Comparison of ENCODE assay signal across 8 cellular contexts in the genomic region with DNA sequence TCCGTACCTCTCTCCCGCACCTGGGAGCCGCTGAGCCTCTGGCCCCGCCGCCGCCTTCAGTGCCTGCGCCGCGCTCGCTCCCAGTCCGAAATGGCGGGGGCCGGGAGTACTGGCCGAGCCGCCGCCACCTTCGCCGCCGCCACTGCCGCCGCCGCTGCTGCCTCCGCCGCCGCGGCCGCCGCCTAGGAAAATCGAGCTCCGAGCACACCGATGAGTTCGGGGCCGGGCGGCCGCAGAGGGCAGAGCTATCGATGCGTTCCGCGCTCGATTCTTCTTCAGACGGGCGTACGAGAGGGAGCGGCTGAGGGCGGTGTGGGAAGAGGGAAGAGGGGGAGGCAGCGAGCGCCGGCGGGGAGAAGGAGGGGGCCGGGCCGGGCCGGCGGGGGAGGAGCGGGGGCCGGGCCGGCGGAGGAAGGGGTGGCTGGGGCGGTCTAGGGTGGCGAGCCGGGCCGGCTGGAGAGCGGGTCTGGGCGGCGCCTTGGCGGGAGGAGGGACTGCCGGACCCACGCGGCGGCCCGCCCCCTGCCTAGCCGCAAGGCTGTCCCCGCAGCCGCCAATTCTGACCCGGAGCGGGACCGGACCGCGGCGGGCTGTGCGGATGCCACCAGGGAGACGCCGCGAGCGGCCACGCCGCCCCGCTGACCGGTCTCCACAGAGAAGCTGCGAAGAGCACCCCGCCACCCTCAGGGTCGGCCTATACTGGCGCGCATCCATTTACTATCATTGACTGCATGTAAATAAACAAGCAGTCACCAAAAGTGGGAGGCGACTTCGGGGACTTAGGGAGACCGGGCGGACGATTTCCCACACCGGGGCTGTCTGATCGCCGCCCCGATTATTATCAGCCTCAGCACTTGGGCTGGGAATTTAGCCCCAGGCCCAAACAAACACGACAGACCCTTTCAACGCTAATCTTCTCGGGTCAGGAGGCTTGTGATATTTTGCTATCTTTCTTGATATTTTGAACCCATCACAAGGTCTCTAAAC. TPM values are rescaled to one million over a fixed set of nuclear protein-coding genes. Genes with fewer than 3 reads are reported as not detected.
DNase-seq lines count a peak whose midpoint lies in the region; ATAC-seq, FAIRE-seq and TF ChIP-seq lines count a peak whose summit lies in the region.

KRAS (minus strand) TSS at position 186 of the 987 bp plus-strand sequence.

- H2BK5ac ChIP-seq in H1 (ENCODE audit: low read depth, low read length) (peak within 1 kb of the TSS; percentile 93), mesenchymal stem cell (ENCODE audit: low read depth, low read length, poor library complexity, severe bottlenecking) (no peak within 1 kb of the TSS)

- peak within 1 kb of the TSS; percentile 47 for H2AK5ac ChIP-seq in H1 (ENCODE audit: low read depth, low read length)
- no peak within 1 kb of the TSS for H2AK5ac ChIP-seq in mesenchymal stem cell (ENCODE audit: low read length, severe bottlenecking)

- peak; percentile 74 for ATAC-seq in GM21381 (IDR thresholded peaks at IDR 0.05; ENCODE audit: unreplicated experiment)

- H3K18ac ChIP-seq in H1 (ENCODE audit: extremely low read depth, low read length) (peak within 1 kb of the TSS; percentile 85; the same call in 1 of the 2 replicates), mesenchymal stem cell (ENCODE audit: low read depth in 1 of 2, low read length in 2 of 2) (peak within 1 kb of the TSS; percentile 90 to 94)

- FAIRE-seq in HTR-8/SVneo (lab: Jason Lieb, UNC): peak; percentile 97
- no peak for FAIRE-seq in H1 (lab: Jason Lieb, UNC)

- H3K23me2 ChIP-seq in H1 (ENCODE audit: low read depth, low read length): peaks cover 5% of the 10 kb centered on the region; the same call in 1 of the 2 replicates

- CTCF ChIA-PET in H1 (lab: Charles Lee; ENCODE audit: partially characterized antibody): no interaction called here

- H3K9me3 ChIP-seq in H1 (ENCODE audit: insufficient read depth in 2 of 2, low read depth in 1 of 2, low read length in 1 of 2) (no peaks in the 10 kb centered on the region), mesenchymal stem cell (ENCODE audit: control insufficient read depth, low read length) (no peaks in the 10 kb centered on the region)

- H3K4ac ChIP-seq in H1 (replicated peaks; ENCODE audit: insufficient read length, low read depth, low read length) (peak within 1 kb of the TSS; percentile 90), mesenchymal stem cell (ENCODE audit: low read depth in 1 of 2, low read length in 2 of 2) (peak within 1 kb of the TSS in 1 of 2 experiments; percentile 60)

- peak within 1 kb of the TSS; percentile 82; the same call in 1 of the 2 replicates for H2BK12ac ChIP-seq in H1 (ENCODE audit: low read depth, low read length)
- H2BK12ac ChIP-seq in mesenchymal stem cell (ENCODE audit: low read length in 2 of 2): peak within 1 kb of the TSS; percentile 6 to 30

- peak within 1 kb of the TSS; percentile 79 to 80 for H3K4me2 ChIP-seq in H1 (ENCODE audit: insufficient read depth in 1 of 2, low read depth in 2 of 2, low read length in 2 of 2)
- peak within 1 kb of the TSS; percentile 74 for H3K4me2 ChIP-seq in mesenchymal stem cell (ENCODE audit: low read length, poor library complexity, severe bottlenecking)

- DNase-seq in COR-L47 (lab: John Stamatoyannopoulos, UW) (peak; percentile 67), HTR-8/SVneo (ENCODE audit: insufficient read length, low spot score) (peak; percentile 95), NOMO-1 treated with DMSO at 0.1 percent for 48 hours (lab: John Stamatoyannopoulos, UW; ENCODE audit: unreplicated experiment) (peak; percentile 96), H1 (ENCODE audit: low read depth in 1 of 2, low spot score in 2 of 2) (peak; percentile 82 to 89), mesenchymal stem cell (peak; percentile 98)
- peak; percentile 65 to 74 (median 69) for DNase-seq in activated CD8-positive, alpha-beta memory T cell treated with anti-CD3 and anti-CD28 coated beads for 48 hours (ENCODE audit: low read depth in 2 of 3, low spot score in 2 of 3)
- DNase-seq in stimulated activated CD8-positive, alpha-beta memory T cell treated with anti-CD3 and anti-CD28 coated beads, Interleukin-12 subunit alpha, Interleukin-12 subunit beta, amount 100 ng/mL, for 24 hours (ENCODE audit: extremely low read depth): peak; percentile 72

- H4K8ac ChIP-seq in H1 (ENCODE audit: extremely low read depth, insufficient read depth, low read length): peak within 1 kb of the TSS; percentile 84
- peak within 1 kb of the TSS; percentile 67 for H4K8ac ChIP-seq in mesenchymal stem cell (ENCODE audit: low read length)

- no peak within 1 kb of the TSS for H3K56ac ChIP-seq in H1 (replicated peaks; ENCODE audit: insufficient read length, low read depth, low read length)

- H3K14ac ChIP-seq in H1 (ENCODE audit: insufficient read length) (no peak within 1 kb of the TSS), mesenchymal stem cell (ENCODE audit: low read length in 2 of 2) (peak within 1 kb of the TSS in 1 of 2 experiments; percentile 88)

- peak in 1 of 2 experiments; percentile 90; a peak in 1 of 3 replicates for TF ChIP-seq EP300 in H1 (IDR thresholded peaks at IDR 0.05; ENCODE audit: borderline replicate concordance in 1 of 2, low read depth in 2 of 2, low read length in 2 of 2)

- H3K4me3 ChIP-seq in H1 (ENCODE audit: extremely low read depth in 1 of 4, insufficient read depth in 2 of 4, low read depth in 3 of 4, low read length in 4 of 4): peak within 1 kb of the TSS; percentile 77 to 91 (median 84)
- peak within 1 kb of the TSS; percentile 88 to 94 for H3K4me3 ChIP-seq in mesenchymal stem cell (ENCODE audit: insufficient read depth in 1 of 2, low read depth in 1 of 2, low read length in 2 of 2)

- H3K27ac ChIP-seq in H1 (ENCODE audit: low read depth, low read length) (peak within 1 kb of the TSS; percentile 53), mesenchymal stem cell (ENCODE audit: low read length, poor library complexity, severe bottlenecking) (no peak within 1 kb of the TSS)

- H3K27me3 ChIP-seq in H1 (replicated peaks in 1 of 4; ENCODE audit: control insufficient read depth in 3 of 4, extremely low read depth in 1 of 4, insufficient read depth in 3 of 4, low read length in 3 of 4) (no peaks in the 10 kb centered on the region), mesenchymal stem cell (ENCODE audit: control insufficient read depth in 1 of 2, insufficient read depth in 1 of 2, low read length in 2 of 2) (no peaks in the 10 kb centered on the region)

- H3K9ac ChIP-seq in H1 (replicated peaks in 1 of 4; ENCODE audit: extremely low read depth in 1 of 4, low read depth in 3 of 4, low read length in 3 of 4): peak within 1 kb of the TSS; percentile 66 to 95 (median 82)
- peak within 1 kb of the TSS; percentile 91 for H3K9ac ChIP-seq in mesenchymal stem cell (ENCODE audit: low read length)

- 0% methylated on average over 63 of the region's 105 CpGs; no CpG with 5 or more reads in 1 of the 2 experiments for WGBS in H1 (ENCODE audit: extremely low coverage in 1 of 2, insufficient coverage in 1 of 2, insufficient read length in 1 of 2, insufficient replicate concordance in 2 of 2, low coverage in 1 of 2, low lambda C conversion rate in 2 of 2, missing lambda C conversion rate in 1 of 2), 2 experiments
- under 1% methylated on average over 50 of the region's 105 CpGs for WGBS in mesenchymal stem cell

- H4K20me1 ChIP-seq in H1 (replicated peaks in 1 of 2; ENCODE audit: control insufficient read depth in 1 of 2, insufficient read depth in 2 of 2, low read length in 2 of 2): peaks cover 5 to 6% of the 10 kb centered on the region in 2 experiments

- H2AFZ ChIP-seq in H1 (ENCODE audit: low read length) (peak within 1 kb of the TSS; percentile 63), mesenchymal stem cell (ENCODE audit: low read depth, low read length) (peak within 1 kb of the TSS; percentile 79)

- H2BK20ac ChIP-seq in H1 (ENCODE audit: low read length): no peak within 1 kb of the TSS

- peak; percentile 32 to 58; a peak in 2 of 3 replicates for TF ChIP-seq POLR2A in H1 (IDR thresholded peaks at IDR 0.05; ENCODE audit: control extremely low read depth in 1 of 2, low read depth in 2 of 2, low read length in 2 of 2)

- H3K79me2 ChIP-seq in H1 (ENCODE audit: control insufficient read depth in 1 of 2, insufficient read depth in 2 of 2, low read length in 2 of 2): peaks cover 7 to 40% of the 10 kb centered on the region in 2 experiments

- H4K91ac ChIP-seq in H1 (replicated peaks; ENCODE audit: insufficient read length, low read length): no peak within 1 kb of the TSS
- H4K91ac ChIP-seq in mesenchymal stem cell (ENCODE audit: low read length): peak within 1 kb of the TSS; percentile 29

- H3K23ac ChIP-seq in H1 (ENCODE audit: insufficient read length) (no peak within 1 kb of the TSS), mesenchymal stem cell (ENCODE audit: low read length in 2 of 2) (peak within 1 kb of the TSS in 1 of 2 experiments; percentile 1)

- no peak within 1 kb of the TSS for H2BK15ac ChIP-seq in H1 (ENCODE audit: low read length)
- peak within 1 kb of the TSS; percentile 45 for H2BK15ac ChIP-seq in mesenchymal stem cell (ENCODE audit: low read depth, poor library complexity, severe bottlenecking)

- H3K4me1 ChIP-seq in H1 (replicated peaks in 1 of 4; ENCODE audit: control insufficient read depth in 3 of 4, insufficient read depth in 4 of 4, low read length in 3 of 4) (peaks cover 0 to 5% (median 4%) of the 10 kb centered on the region in 4 experiments; a peak in 4 of 7 replicates), mesenchymal stem cell (ENCODE audit: control insufficient read depth, insufficient read depth, low read depth, low read length) (peaks cover 6% of the 10 kb centered on the region)

- H4K5ac ChIP-seq in H1 (ENCODE audit: insufficient read length, low read depth, low read length): peak within 1 kb of the TSS; percentile 78

- TF ChIP-seq CTCF in H1 (IDR thresholded peaks at IDR 0.05; ENCODE audit: control extremely low read depth in 1 of 3, insufficient read depth in 1 of 3, low read depth in 1 of 3, low read length in 3 of 3): no peak

- H2BK120ac ChIP-seq in H1 (replicated peaks; ENCODE audit: low read depth, low read length): no peak within 1 kb of the TSS
- no peak within 1 kb of the TSS for H2BK120ac ChIP-seq in mesenchymal stem cell (ENCODE audit: low read depth, low read length)

- 0 out of 4 replicates have a peak, but pooled peaks of 1 of the 2 experiments have one; percentile 9 for TF ChIP-seq RAD21 in H1 (IDR thresholded peaks at IDR 0.05 in 1 of 2, conservative IDR thresholded peaks at IDR 0.05 in 1 of 2; ENCODE audit: low read depth in 2 of 2, low read length in 2 of 2)

- H3K36me3 ChIP-seq in H1 (ENCODE audit: control insufficient read depth in 2 of 4, insufficient read depth in 4 of 4, low read length in 3 of 4) (peaks cover 0 to 3% (median 0%) of the 10 kb centered on the region in 4 experiments; a peak in 1 of 8 replicates), mesenchymal stem cell (ENCODE audit: control insufficient read depth in 1 of 2, insufficient read depth in 2 of 2, low read depth in 1 of 2, low read length in 2 of 2) (peaks cover 0 to 3% of the 10 kb centered on the region in 2 experiments)

- H3K79me1 ChIP-seq in H1 (ENCODE audit: low read depth, low read length) (no peaks in the 10 kb centered on the region; the same call in 1 of the 2 replicates), mesenchymal stem cell (replicated peaks; ENCODE audit: low read length, poor library complexity, severe bottlenecking) (no peaks in the 10 kb centered on the region)

- POLR2A ChIA-PET in H1 (lab: Charles Lee; ENCODE audit: partially characterized antibody): interaction anchor here (0.9 to 1.8 kb wide), 4 partner anchors 10 to 60 kb away, joined by 3 to 12 read pairs (median 6); partner anchors contain the start of genes DNAI7 and ETFRF1

RNA-seq across cellular contexts. Expression of gene KRAS, which starts in this region (rescaled TPM):
- 62.9 and 64.6 TPM in 2 replicates for total RNA-seq in H1 (2021; fragmentation: NEBNext Ultra II Directional; extraction: Animal tissue kit (Norgen Biotek cat#: 25700))
- polyA plus RNA-seq in H1 (2011; rRNA removed): 15.8 and 24.8 TPM in 2 replicates
- polyA plus RNA-seq in H1 (2011; cell fraction: cytosol; rRNA removed): 25.8 TPM
- polyA plus RNA-seq in H1 (2011; cell fraction: nucleus; rRNA removed): 10.7 TPM
- 15.2 to 33.8 TPM (median 19.6 TPM) in 4 replicates for polyA plus RNA-seq in H1 (2012, experiment 1 of 2)
- 3.0 TPM for polyA plus RNA-seq in H1 (2012, experiment 2 of 2)
- polyA plus RNA-seq in H1 (2013, experiment 1 of 2): 57.0 TPM
- polyA plus RNA-seq in H1 (2013, experiment 2 of 2): 56.3 TPM
- 23.7 and 32.2 TPM in 2 replicates for polyA minus RNA-seq in H1 (2011; rRNA and poly(A)+ RNA removed)
- 22.0 TPM for polyA minus RNA-seq in H1 (2011; cell fraction: cytosol; rRNA and poly(A)+ RNA removed)
- 31.2 TPM for polyA minus RNA-seq in H1 (2011; cell fraction: nucleus; rRNA and poly(A)+ RNA removed)
- 26.5 TPM for polyA plus RNA-seq in mesenchymal stem cell (2013, experiment 1 of 2)
- 26.4 TPM for polyA plus RNA-seq in mesenchymal stem cell (2013, experiment 2 of 2)
